Comparison of ENCODE assay signal across 8 cellular contexts in genomic region chr6:17884501-17885039, GRCh38.
A peak's percentile ranks its signal among the peaks of the same experiment; 100 is the strongest.
DNase-seq lines count a peak whose midpoint lies in the region; ATAC-seq and TF ChIP-seq lines count a peak whose summit lies in the region.

No MANE protein-coding gene starts in this region.

- ATAC-seq in HG03060 (IDR thresholded peaks at IDR 0.05; ENCODE audit: low read depth, unreplicated experiment) (peak; percentile 74), activated B cell treated with CpG ODN at 0.5 μM for 24 hours (ENCODE audit: low read depth) (peak; percentile 67), sciatic nerve (peak; percentile 20)

- H3K4me1 Mint-ChIP-seq in activated naive CD4-positive, alpha-beta T cell treated with anti-CD3 and anti-CD28 coated beads, Interleukin-2, amount 10 ng/mL, durations not matched to agents 7 days and 5 days = peaks cover 19% of the 10 kb centered on the region
- H3K4me1 Mint-ChIP-seq in activated B cell treated with CpG ODN at 0.5 μM for 24 hours = peaks cover 40% of the 10 kb centered on the region
- peaks cover 0 to 6% (median 5%) of the 10 kb centered on the region in 4 donors for H3K4me1 Mint-ChIP-seq in CD4-positive, alpha-beta memory T cell

- no peaks in the 10 kb centered on the region for H3K4me1 ChIP-seq in CD4-positive, alpha-beta memory T cell (ENCODE audit: insufficient read depth, low read length)

- no peaks in the 10 kb centered on the region for H3K9me3 ChIP-seq in CD4-positive, alpha-beta memory T cell (ENCODE audit: control insufficient read depth in 1 of 2, low read length in 2 of 2)

- no peak for DNase-seq in activated naive CD4-positive, alpha-beta T cell treated with anti-CD3 and anti-CD28 coated beads, Interleukin-2, amount 10 ng/mL, durations not matched to agents 7 days and 5 days
- no peak for DNase-seq in activated naive CD4-positive, alpha-beta T cell treated with anti-CD3 and anti-CD28 coated beads, Interleukin-2, amount 50 U/mL, for 16 hours
- DNase-seq in activated B cell treated with CpG ODN at 0.5 μM for 24 hours (no peak), sciatic nerve (ENCODE audit: low spot score) (no peak), DMS153 treated with DMSO at 0.1 percent for 48 hours (lab: John Stamatoyannopoulos, UW; ENCODE audit: unreplicated experiment) (no peak), HT-29 (ENCODE audit: low spot score) (no peak)
- DNase-seq in CD4-positive, alpha-beta memory T cell = no peak

- H3K27ac Mint-ChIP-seq in activated naive CD4-positive, alpha-beta T cell treated with anti-CD3 and anti-CD28 coated beads, Interleukin-2, amount 10 ng/mL, durations not matched to agents 7 days and 5 days = no peak overlapping the region
- H3K27ac Mint-ChIP-seq in activated B cell treated with CpG ODN at 0.5 μM for 24 hours = peak overlapping the region; percentile 83
- no peak overlapping the region for H3K27ac Mint-ChIP-seq in CD4-positive, alpha-beta memory T cell

- no peaks in the 10 kb centered on the region for H3K9me3 Mint-ChIP-seq in activated naive CD4-positive, alpha-beta T cell treated with anti-CD3 and anti-CD28 coated beads, Interleukin-2, amount 10 ng/mL, durations not matched to agents 7 days and 5 days
- no peaks in the 10 kb centered on the region for H3K9me3 Mint-ChIP-seq in activated B cell treated with CpG ODN at 0.5 μM for 24 hours
- H3K9me3 Mint-ChIP-seq in CD4-positive, alpha-beta memory T cell = no peaks in the 10 kb centered on the region

- no peaks in the 10 kb centered on the region for H3K27me3 ChIP-seq in CD4-positive, alpha-beta memory T cell (ENCODE audit: insufficient read depth, low read length)

- no peak for TF ChIP-seq CTCF in activated B cell treated with CpG ODN at 0.5 μM for 24 hours (IDR thresholded peaks at IDR 0.05)

- peaks cover 25% of the 10 kb centered on the region for H3K27me3 Mint-ChIP-seq in activated naive CD4-positive, alpha-beta T cell treated with anti-CD3 and anti-CD28 coated beads, Interleukin-2, amount 10 ng/mL, durations not matched to agents 7 days and 5 days
- H3K27me3 Mint-ChIP-seq in activated B cell treated with CpG ODN at 0.5 μM for 24 hours = no peaks in the 10 kb centered on the region
- H3K27me3 Mint-ChIP-seq in CD4-positive, alpha-beta memory T cell = peaks cover 10 to 11% of the 10 kb centered on the region in 2 donors

- no peak overlapping the region for H3K27ac ChIP-seq in CD4-positive, alpha-beta memory T cell (ENCODE audit: low read depth, low read length)

- CTCF ChIA-PET in activated naive CD4-positive, alpha-beta T cell treated with anti-CD3 and anti-CD28 coated beads, Interleukin-2, amount 10 ng/mL, durations not matched to agents 7 days and 5 days (lab: Charles Lee) = no interaction called here
- CTCF ChIA-PET in activated B cell treated with CpG ODN at 0.5 μM for 24 hours (lab: Charles Lee) = no interaction called here
- CTCF ChIA-PET in CD4-positive, alpha-beta memory T cell (lab: Charles Lee; ENCODE audit: partially characterized antibody) = no interaction called here

- no peaks in the 10 kb centered on the region for H3K36me3 ChIP-seq in CD4-positive, alpha-beta memory T cell (ENCODE audit: insufficient read depth, low read length)

- intact Hi-C loops in activated B cell treated with CpG ODN at 0.5 μM for 24 hours (cut with micrococcal nuclease) (loop anchor here (1.0 to 10.0 kb wide), 3 partner anchors 104 to 272 kb away; partner anchors contain the start of gene NUP153), sciatic nerve (cut with DNase I) (no loop called here)
- intact Hi-C loops in CD4-positive, alpha-beta memory T cell (cut with micrococcal nuclease) = no loop called here

- H3K4me3 ChIP-seq in CD4-positive, alpha-beta memory T cell (ENCODE audit: low read length in 2 of 2) = no peak overlapping the region

- no peaks in the 10 kb centered on the region for H3K36me3 Mint-ChIP-seq in activated naive CD4-positive, alpha-beta T cell treated with anti-CD3 and anti-CD28 coated beads, Interleukin-2, amount 10 ng/mL, durations not matched to agents 7 days and 5 days
- no peaks in the 10 kb centered on the region for H3K36me3 Mint-ChIP-seq in activated B cell treated with CpG ODN at 0.5 μM for 24 hours (ENCODE audit: low read depth)
- H3K36me3 Mint-ChIP-seq in CD4-positive, alpha-beta memory T cell = no peaks in the 10 kb centered on the region

- POLR2A ChIA-PET in activated B cell treated with CpG ODN at 0.5 μM for 24 hours (lab: Charles Lee) = interaction anchor here (1.2 kb wide), 1 partner anchor 109 kb away, joined by 3 read pairs; no protein-coding TSS in a partner anchor
- POLR2A ChIA-PET in CD4-positive, alpha-beta memory T cell (lab: Charles Lee; ENCODE audit: partially characterized antibody) = no interaction called here

- H3K4me3 Mint-ChIP-seq in activated naive CD4-positive, alpha-beta T cell treated with anti-CD3 and anti-CD28 coated beads, Interleukin-2, amount 10 ng/mL, durations not matched to agents 7 days and 5 days = peak overlapping the region; percentile 16
- peak overlapping the region; percentile 78 for H3K4me3 Mint-ChIP-seq in activated B cell treated with CpG ODN at 0.5 μM for 24 hours
- peak overlapping the region in 1 of 8 donors; percentile 21 for H3K4me3 Mint-ChIP-seq in CD4-positive, alpha-beta memory T cell

Comparison
In these comparisons a context has a peak if more than half of its experiments do, and no peak if none do; other contexts are left out.
1. ATAC-seq: peak in every context shown above with its lines; median percentile 74 in HG03060; 67 in activated B cell treated with CpG ODN at 0.5 μM for 24 hours; 20 in sciatic nerve.